Comparison of ENCODE assay signal across 22 cellular contexts in the genomic region with DNA sequence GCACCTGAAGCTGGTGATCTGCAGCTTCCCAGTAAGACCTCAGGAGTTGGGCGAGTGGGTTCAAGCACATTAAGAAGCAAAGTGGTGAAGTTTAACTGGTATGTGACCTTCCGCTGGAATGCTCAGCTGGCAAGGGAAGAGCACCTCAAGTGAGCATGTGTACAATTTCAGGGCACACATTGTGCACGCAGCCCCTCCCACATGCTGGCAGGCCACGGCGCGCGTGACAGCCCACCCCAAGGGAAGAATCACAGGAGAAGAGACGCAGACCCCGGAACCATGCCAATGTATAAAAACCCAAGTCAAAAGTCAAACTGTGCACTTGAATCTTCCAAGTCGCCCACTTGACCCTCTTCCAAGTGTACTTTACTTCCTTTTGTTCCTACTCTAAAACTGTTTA.
"Had no signal": no experiment of that assay in that cellular context is flagged by ENCODE, and none has a peak within 500 bp of the region (broad histone marks: within the 10 kb centered on the region; RNA-seq: fewer than 3 reads in every experiment).

No MANE protein-coding gene starts in this region.

- H3K9me3 ChIP-seq: heart right ventricle, left ventricle myocardium inferior, neutrophil, spleen, tibial artery, vagina had no signal

- H3K27me3 ChIP-seq: heart right ventricle, hepatocyte, neural progenitor cell, neutrophil, spleen, vagina had no signal

- H3K4me3 ChIP-seq: heart right ventricle, hepatocyte, left ventricle myocardium inferior, neural progenitor cell, spleen, tibial artery, vagina had no signal

- H3K4me1 ChIP-seq: neural progenitor cell, parathyroid adenoma, tibial artery, vagina had no signal

- H3K27ac ChIP-seq: heart right ventricle, hepatocyte, left ventricle myocardium inferior, neural progenitor cell, neutrophil, parathyroid adenoma, spleen, tibial artery, vagina had no signal

- FAIRE-seq: small intestine had no signal

- DNase-seq: heart right ventricle; islet precursor cell; left ventricle myocardium inferior; midbrain; naive B cell; natural killer cell; nephron progenitor cell; occipital lobe; retina; right cardiac atrium; small intestine; spleen; stimulated activated CD4-positive, alpha-beta T cell treated with anti-CD3 and anti-CD28 coated beads, Interleukin-4, amount 100 ng/mL, for 24 hours; stimulated activated naive CD4-positive, alpha-beta T cell had no signal

- ATAC-seq: heart right ventricle; natural killer cell; right cardiac atrium; sciatic nerve; stimulated activated effector memory CD8-positive, alpha-beta T cell treated with anti-CD3 and anti-CD28 coated beads, Interleukin-12 subunit alpha, Interleukin-12 subunit beta, amount 100 ng/mL, for 72 hours had no signal

- H3K36me3 ChIP-seq: heart right ventricle, left ventricle myocardium inferior, neural progenitor cell, neutrophil, spleen, tibial artery, vagina had no signal
